31 cellular contexts compared by ENCODE assay signal in genomic region chr10:5142199-5142598, GRCh38. TPM values are rescaled to one million over a fixed set of nuclear protein-coding genes. Genes with fewer than 3 reads are reported as not detected.
"Had no signal": no experiment of that assay in that cellular context is flagged by ENCODE, and none has a peak within 500 bp of the region (broad histone marks: within the 10 kb centered on the region; RNA-seq: fewer than 3 reads in every experiment).

No MANE protein-coding gene starts in this region.

- H3K27ac Mint-ChIP-seq: activated B cell treated with CpG ODN at 0.5 μM for 24 hours; activated CD8-positive, alpha-beta T cell treated with anti-CD3 and anti-CD28 coated beads for 36 hours; activated T-helper 17 cell treated with anti-CD3 and anti-CD28 coated beads, Interleukin-2, amount 50 U/mL, for 72 hours; endodermal cell; naive B cell; stimulated activated naive CD8-positive, alpha-beta T cell treated with anti-CD3 and anti-CD28 coated beads, Interleukin-15, Interleukin-2, amounts not matched to agents 100 ng/mL and 50 ng/mL, for 24 hours; T-cell had no signal

- H3K27me3 ChIP-seq: esophagus muscularis mucosa, ovary, thyroid gland, upper lobe of left lung, vagina had no signal

- DNase-seq: activated B cell treated with CpG ODN at 0.5 μM for 24 hours; activated CD4-positive, alpha-beta T cell treated with anti-CD3 and anti-CD28 coated beads, Interleukin-2, amount 50 U/mL, for 1 hour; activated CD8-positive, alpha-beta T cell treated with anti-CD3 and anti-CD28 coated beads for 36 hours; activated gamma-delta T cell treated with Interleukin-2 at 50 U/mL for 16 hours; activated naive CD4-positive, alpha-beta T cell treated with anti-CD3 and anti-CD28 coated beads, Interleukin-2, amount 50 U/mL, for 16 hours; activated T-cell treated with anti-CD3 and anti-CD28 coated beads, Interleukin-2, amount 50 U/mL, for 4 hours; amniotic stem cell; caudate nucleus; endodermal cell; foreskin keratinocyte; kidney; mammary epithelial cell; naive B cell; ovary; psoas muscle; right cardiac atrium; stimulated activated CD4-positive, alpha-beta T cell treated with anti-CD3 and anti-CD28 coated beads, Interleukin-12 subunit alpha, Interleukin-12 subunit beta, amount 100 ng/mL, for 4 hours; stimulated activated CD4-positive, alpha-beta T cell treated with anti-CD3 and anti-CD28 coated beads, Interleukin-4, amount 100 ng/mL, for 1 hour; substantia nigra; T-cell; thyroid gland; upper lobe of left lung had no signal

- H3K4me3 Mint-ChIP-seq: activated B cell treated with CpG ODN at 0.5 μM for 24 hours; activated CD8-positive, alpha-beta T cell treated with anti-CD3 and anti-CD28 coated beads for 36 hours; activated T-cell treated with anti-CD3 and anti-CD28 coated beads, Interleukin-2, amount 50 U/mL, for 4 hours; activated T-helper 17 cell treated with anti-CD3 and anti-CD28 coated beads, Interleukin-2, amount 50 U/mL, for 72 hours; endodermal cell; naive B cell; stimulated activated naive CD8-positive, alpha-beta T cell treated with anti-CD3 and anti-CD28 coated beads, Interleukin-15, Interleukin-2, amounts not matched to agents 100 ng/mL and 50 ng/mL, for 24 hours; T-cell had no signal

- H3K4me3 ChIP-seq: esophagus muscularis mucosa, ovary, psoas muscle, thyroid gland, upper lobe of left lung, vagina had no signal

- H3K4me1 Mint-ChIP-seq: activated B cell treated with CpG ODN at 0.5 μM for 24 hours; activated T-helper 17 cell treated with anti-CD3 and anti-CD28 coated beads, Interleukin-2, amount 50 U/mL, for 72 hours; naive B cell; T-cell had no signal

- H3K36me3 ChIP-seq: esophagus muscularis mucosa, ovary, thyroid gland, upper lobe of left lung, vagina had no signal

- H3K27me3 Mint-ChIP-seq: activated B cell treated with CpG ODN at 0.5 μM for 24 hours; activated CD8-positive, alpha-beta T cell treated with anti-CD3 and anti-CD28 coated beads for 36 hours; naive B cell; stimulated activated naive CD8-positive, alpha-beta T cell treated with anti-CD3 and anti-CD28 coated beads, Interleukin-15, Interleukin-2, amounts not matched to agents 100 ng/mL and 50 ng/mL, for 24 hours; T-cell had no signal

- H3K36me3 Mint-ChIP-seq: T-cell had no signal

- ATAC-seq: activated CD8-positive, alpha-beta T cell treated with anti-CD3 and anti-CD28 coated beads for 36 hours; activated T-cell treated with anti-CD3 and anti-CD28 coated beads, Interleukin-2, amount 50 U/mL, for 4 hours; activated T-helper 17 cell treated with anti-CD3 and anti-CD28 coated beads, Interleukin-2, amount 50 U/mL, for 72 hours; foreskin keratinocyte; psoas muscle; right cardiac atrium; T-cell had no signal

- H3K9me3 ChIP-seq: ovary, psoas muscle, thyroid gland, vagina had no signal

- H3K4me1 ChIP-seq: esophagus muscularis mucosa, foreskin keratinocyte, psoas muscle, thyroid gland, upper lobe of left lung, vagina had no signal

- H3K27ac ChIP-seq: esophagus muscularis mucosa, foreskin keratinocyte, ovary, psoas muscle, thyroid gland, upper lobe of left lung, vagina had no signal

RNA-seq across cellular contexts. Expression of gene AKR1C8, which starts 42.8 kb away (rescaled TPM):
- total RNA-seq: activated B cell treated with CpG ODN at 0.5 μM for 24 hours; activated CD8-positive, alpha-beta T cell treated with anti-CD3 and anti-CD28 coated beads for 36 hours; activated T-cell treated with anti-CD3 and anti-CD28 coated beads, Interleukin-2, amount 50 U/mL, for 4 hours; astrocyte; endodermal cell; esophagus muscularis mucosa; foreskin keratinocyte; glomerular endothelial cell; mammary epithelial cell; psoas muscle; skeletal muscle tissue; thyroid gland; vagina had no signal
- polyA plus RNA-seq: foreskin keratinocyte, mammary epithelial cell, ovary, psoas muscle had no signal

RNA-seq across cellular contexts. Expression of gene AKR1C3, which starts 48.0 kb away (rescaled TPM):
- total RNA-seq: activated B cell treated with CpG ODN at 0.5 μM for 24 hours had no signal

RNA-seq across cellular contexts. Expression of gene AKR1C4, which starts 54.4 kb away (rescaled TPM):
- total RNA-seq: activated B cell treated with CpG ODN at 0.5 μM for 24 hours; activated CD8-positive, alpha-beta T cell treated with anti-CD3 and anti-CD28 coated beads for 36 hours; astrocyte; endodermal cell; esophagus muscularis mucosa; foreskin keratinocyte; glomerular endothelial cell; kidney; mammary epithelial cell; ovary; psoas muscle; right cardiac atrium; skeletal muscle tissue; T-helper 2 cell treated with Interferon-gamma antibody and Interleukin-4, amounts not matched to agents 100 ng/mL and 5 ng/mL, for 36 hours; thyroid gland; upper lobe of left lung; vagina had no signal
- polyA plus RNA-seq: foreskin keratinocyte, mammary epithelial cell, neural cell, ovary, psoas muscle, right cardiac atrium had no signal
